16 cellular contexts compared by ENCODE assay signal in the genomic region with DNA sequence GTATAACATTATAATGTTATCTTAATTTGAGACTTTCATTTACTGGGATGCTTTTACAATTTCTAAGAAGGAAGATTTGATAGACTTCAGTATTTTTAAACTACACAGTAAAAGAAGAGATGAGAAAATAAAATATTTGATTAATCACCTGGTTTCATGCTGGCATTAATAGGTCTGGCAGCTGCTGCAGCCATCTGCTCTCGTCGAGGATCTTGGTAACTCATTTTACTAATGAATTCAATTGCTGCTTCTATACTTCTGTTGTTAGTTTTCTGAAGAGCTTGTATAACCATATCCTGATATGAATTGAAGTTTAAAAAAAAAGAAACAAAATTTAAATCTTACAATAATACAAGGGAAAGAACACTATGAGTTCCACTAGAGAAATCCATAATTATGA. TPM values are rescaled to one million over a fixed set of nuclear protein-coding genes. Genes with fewer than 3 reads are reported as not detected.
A peak's percentile ranks its signal among the peaks of the same experiment; 100 is the strongest.
DNase-seq lines count a peak whose midpoint lies in the region; ATAC-seq and TF ChIP-seq lines count a peak whose summit lies in the region.
"Had no signal": no experiment of that assay in that cellular context is flagged by ENCODE, and none has a peak within 500 bp of the region (broad histone marks: within the 10 kb centered on the region; RNA-seq: fewer than 3 reads in every experiment).

No MANE protein-coding gene starts in this region.

- H3K4me1 ChIP-seq in breast epithelium (no peaks in the 10 kb centered on the region), OCI-LY3 (ENCODE audit: low read length) (peaks cover 7% of the 10 kb centered on the region), mesendoderm (ENCODE audit: control insufficient read depth, low read depth, low read length) (no peaks in the 10 kb centered on the region)

- WGBS in mesendoderm (ENCODE audit: extremely low coverage, insufficient coverage, low lambda C conversion rate): no CpG with 5 or more reads among the region's 2 CpGs

- no peak overlapping the region for H4K5ac ChIP-seq in mesendoderm (ENCODE audit: low read length)

- H2BK15ac ChIP-seq in mesendoderm (replicated peaks; ENCODE audit: low read depth): no peak overlapping the region

- peaks cover 85% of the 10 kb centered on the region for H3K79me2 ChIP-seq in OCI-LY3 (ENCODE audit: low read length)
- H3K79me2 ChIP-seq in mesendoderm (ENCODE audit: control insufficient read depth, insufficient read depth, low read length): peaks cover 16% of the 10 kb centered on the region

- H3K9ac ChIP-seq in OCI-LY3 (ENCODE audit: low read length) (no peak overlapping the region), mesendoderm (ENCODE audit: low read length) (no peak overlapping the region)

- TF ChIP-seq CTCF in MCF 10A (IDR thresholded peaks at IDR 0.05; ENCODE audit: unreplicated experiment) (no peak), breast epithelium (IDR thresholded peaks at IDR 0.05) (no peak), OCI-LY3 (IDR thresholded peaks at IDR 0.05; ENCODE audit: low read depth, low read length) (no peak)

- H2AK5ac ChIP-seq in mesendoderm (ENCODE audit: low read length): no peak overlapping the region

- H3K56ac ChIP-seq in mesendoderm (ENCODE audit: low read length): no peak overlapping the region

- peaks cover 25% of the 10 kb centered on the region for H3K36me3 Mint-ChIP-seq in MCF 10A (ENCODE audit: insufficient read depth, unreplicated experiment)
- H3K36me3 Mint-ChIP-seq in stimulated activated naive B cell treated with anti-CD40 and anti-IgM and Interleukin-4, amounts not matched to agents 10 μg/mL and 1 μg/mL and 100 μg/mL, for 72 hours: peaks cover 10 to 17% of the 10 kb centered on the region in 2 donors
- peaks cover 28% of the 10 kb centered on the region for H3K36me3 Mint-ChIP-seq in activated CD4-positive, alpha-beta T cell treated with anti-CD3 and anti-CD28 coated beads, Interleukin-2, amount 10 ng/mL, durations not matched to agents 24 days and 14 days (ENCODE audit: low read depth)

- no peaks in the 10 kb centered on the region for H3K9me3 Mint-ChIP-seq in MCF 10A (ENCODE audit: unreplicated experiment)
- no peaks in the 10 kb centered on the region for H3K9me3 Mint-ChIP-seq in stimulated activated naive B cell treated with anti-CD40 and anti-IgM and Interleukin-4, amounts not matched to agents 10 μg/mL and 1 μg/mL and 100 μg/mL, for 72 hours
- no peaks in the 10 kb centered on the region for H3K9me3 Mint-ChIP-seq in activated CD4-positive, alpha-beta T cell treated with anti-CD3 and anti-CD28 coated beads, Interleukin-2, amount 10 ng/mL, durations not matched to agents 24 days and 14 days
- H3K9me3 Mint-ChIP-seq: CD4-positive, alpha-beta T cell; HFFc6; T-cell had no signal

- no peak overlapping the region for H2BK120ac ChIP-seq in mesendoderm (ENCODE audit: low read depth, low read length)

- H2BK5ac ChIP-seq in mesendoderm (ENCODE audit: low read length): no peak overlapping the region

- no peak overlapping the region for H2AFZ ChIP-seq in OCI-LY3 (ENCODE audit: low read depth, low read length)

- no peak overlapping the region for H3K27ac ChIP-seq in breast epithelium
- H3K27ac ChIP-seq in OCI-LY3 (ENCODE audit: low read length): peak overlapping the region; percentile 28; the same call in 1 of the 2 replicates
- H3K27ac ChIP-seq in mesendoderm (ENCODE audit: low read depth, low read length): no peak overlapping the region
- H3K27ac ChIP-seq: SK-N-MC had no signal

- H3K4me3 ChIP-seq in breast epithelium (no peak overlapping the region), OCI-LY3 (ENCODE audit: low read length) (no peak overlapping the region), mesendoderm (ENCODE audit: low read length) (no peak overlapping the region)
- H3K4me3 ChIP-seq: SK-N-MC had no signal

- H3K23ac ChIP-seq in mesendoderm (ENCODE audit: low read length): no peak overlapping the region

- TF ChIP-seq POLR2A in breast epithelium (IDR thresholded peaks at IDR 0.05): no peak

- no peak for DNase-seq in MCF 10A (ENCODE audit: unreplicated experiment)
- no peak for DNase-seq in breast epithelium (ENCODE audit: low spot score in 2 of 2)
- peak; percentile 85 for DNase-seq in NCI-H2171 treated with DMSO at 0.1 percent for 48 hours (lab: John Stamatoyannopoulos, UW)
- DNase-seq in stimulated activated naive B cell treated with anti-CD40 and anti-IgM and Interleukin-4, amounts not matched to agents 10 μg/mL and 1 μg/mL and 100 μg/mL, for 72 hours: no peak
- no peak for DNase-seq in mesendoderm
- no peak for DNase-seq in activated CD4-positive, alpha-beta T cell treated with anti-CD3 and anti-CD28 coated beads, Interleukin-2, amount 10 ng/mL, durations not matched to agents 24 days and 14 days
- DNase-seq: ACHN; CD4-positive, alpha-beta T cell; HFFc6; KBM-7; NCI-H1092; NCI-H2081 treated with DMSO at 0.1 percent for 48 hours; NCI-H510A; T-cell had no signal

- no peak overlapping the region for H3K18ac ChIP-seq in mesendoderm (ENCODE audit: low read length)

- CTCF ChIA-PET in MCF 10A (lab: Yijun Ruan, JAX): no interaction called here

- H3K4me2 ChIP-seq in OCI-LY3 (ENCODE audit: low read length): no peak overlapping the region; the same call in 1 of the 2 replicates
- H3K4me2 ChIP-seq in mesendoderm (ENCODE audit: low read length): no peak overlapping the region

- peaks cover 2% of the 10 kb centered on the region for H3K79me1 ChIP-seq in mesendoderm (ENCODE audit: low read length)

- no peaks in the 10 kb centered on the region for H3K27me3 ChIP-seq in breast epithelium
- no peaks in the 10 kb centered on the region for H3K27me3 ChIP-seq in OCI-LY3 (ENCODE audit: low read depth, low read length)
- H3K27me3 ChIP-seq in mesendoderm (ENCODE audit: insufficient read depth, low read length, poor library complexity): no peaks in the 10 kb centered on the region

- H3K9me3 ChIP-seq in breast epithelium: no peaks in the 10 kb centered on the region
- H3K9me3 ChIP-seq in OCI-LY3 (ENCODE audit: insufficient read depth, low read length): no peaks in the 10 kb centered on the region

- H4K20me1 ChIP-seq in OCI-LY3 (ENCODE audit: insufficient read depth, low read length): peaks cover 18% of the 10 kb centered on the region

- intact Hi-C loops in MCF 10A (cut with micrococcal nuclease) (no loop called here), breast epithelium (cut with DNase I; ENCODE audit: low total_unique reads) (no loop called here)
- intact Hi-C loops in activated CD4-positive, alpha-beta T cell treated with anti-CD3 and anti-CD28 coated beads, Interleukin-2, amount 10 ng/mL, durations not matched to agents 24 days and 14 days (cut with micrococcal nuclease): no loop called here

- no peak overlapping the region for H3K4ac ChIP-seq in mesendoderm (ENCODE audit: low read depth, low read length)

- no peak for ATAC-seq in stimulated activated naive B cell treated with anti-CD40 and anti-IgM and Interleukin-4, amounts not matched to agents 10 μg/mL and 1 μg/mL and 100 μg/mL, for 72 hours (replicated peaks)
- ATAC-seq: T-cell had no signal

- H3K4me3 Mint-ChIP-seq in MCF 10A (ENCODE audit: unreplicated experiment): no peak overlapping the region
- no peak overlapping the region for H3K4me3 Mint-ChIP-seq in stimulated activated naive B cell treated with anti-CD40 and anti-IgM and Interleukin-4, amounts not matched to agents 10 μg/mL and 1 μg/mL and 100 μg/mL, for 72 hours
- no peak overlapping the region for H3K4me3 Mint-ChIP-seq in activated CD4-positive, alpha-beta T cell treated with anti-CD3 and anti-CD28 coated beads, Interleukin-2, amount 10 ng/mL, durations not matched to agents 24 days and 14 days
- H3K4me3 Mint-ChIP-seq: CD4-positive, alpha-beta T cell; HFFc6; T-cell had no signal

- no peaks in the 10 kb centered on the region for H3K36me3 ChIP-seq in breast epithelium
- peaks cover 2% of the 10 kb centered on the region for H3K36me3 ChIP-seq in OCI-LY3 (replicated peaks; ENCODE audit: low read depth, low read length)
- H3K36me3 ChIP-seq in mesendoderm (ENCODE audit: control insufficient read depth, insufficient read depth, low read length): no peaks in the 10 kb centered on the region

- BruUV-seq in MCF 10A (replicated peaks; lab: Mats Ljungman, UMichigan): no TSS peak

- POLR2A ChIA-PET in MCF 10A (lab: Yijun Ruan, JAX): interaction anchor here (0.9 to 7.4 kb wide), 5 partner anchors 10 to 149 kb away, joined by 3 to 96 read pairs (median 6); partner anchors contain the start of genes KATNA1, LATS1 and PPIL4

- H3K27me3 Mint-ChIP-seq in MCF 10A (ENCODE audit: insufficient read depth, unreplicated experiment): no peaks in the 10 kb centered on the region
- H3K27me3 Mint-ChIP-seq in stimulated activated naive B cell treated with anti-CD40 and anti-IgM and Interleukin-4, amounts not matched to agents 10 μg/mL and 1 μg/mL and 100 μg/mL, for 72 hours: no peaks in the 10 kb centered on the region
- H3K27me3 Mint-ChIP-seq in activated CD4-positive, alpha-beta T cell treated with anti-CD3 and anti-CD28 coated beads, Interleukin-2, amount 10 ng/mL, durations not matched to agents 24 days and 14 days: no peaks in the 10 kb centered on the region
- H3K27me3 Mint-ChIP-seq: CD4-positive, alpha-beta T cell; T-cell had no signal

- peak overlapping the region; percentile 51 for H3K27ac Mint-ChIP-seq in MCF 10A (ENCODE audit: low read depth, unreplicated experiment)
- H3K27ac Mint-ChIP-seq in stimulated activated naive B cell treated with anti-CD40 and anti-IgM and Interleukin-4, amounts not matched to agents 10 μg/mL and 1 μg/mL and 100 μg/mL, for 72 hours: no peak overlapping the region
- no peak overlapping the region for H3K27ac Mint-ChIP-seq in activated CD4-positive, alpha-beta T cell treated with anti-CD3 and anti-CD28 coated beads, Interleukin-2, amount 10 ng/mL, durations not matched to agents 24 days and 14 days
- H3K27ac Mint-ChIP-seq: CD4-positive, alpha-beta T cell; HFFc6; T-cell had no signal

- H4K8ac ChIP-seq in mesendoderm (ENCODE audit: low read depth, low read length): no peak overlapping the region

- peaks cover 12% of the 10 kb centered on the region for H3K4me1 Mint-ChIP-seq in MCF 10A (ENCODE audit: insufficient read depth, unreplicated experiment)
- H3K4me1 Mint-ChIP-seq in stimulated activated naive B cell treated with anti-CD40 and anti-IgM and Interleukin-4, amounts not matched to agents 10 μg/mL and 1 μg/mL and 100 μg/mL, for 72 hours: no peaks in the 10 kb centered on the region
- H3K4me1 Mint-ChIP-seq in activated CD4-positive, alpha-beta T cell treated with anti-CD3 and anti-CD28 coated beads, Interleukin-2, amount 10 ng/mL, durations not matched to agents 24 days and 14 days: peaks cover 7% of the 10 kb centered on the region

RNA-seq across cellular contexts. Expression of gene LATS1, which starts 23.0 kb away (rescaled TPM):
- total RNA-seq in MCF 10A (2022) (28.8 and 34.3 TPM in 2 replicates), breast epithelium (10 to 100 TPM; 24.3 to 36.4 (median 30.2) TPM)
- 15.9 TPM for polyA plus RNA-seq in mesendoderm (2013, experiment 1 of 2)
- polyA plus RNA-seq in mesendoderm (2013, experiment 2 of 2): 15.9 TPM
- 31.8 and 33.7 TPM in 2 replicates for total RNA-seq in activated CD4-positive, alpha-beta T cell treated with anti-CD3 and anti-CD28 coated beads, Interleukin-2, amount 10 ng/mL, durations not matched to agents 24 days and 14 days

RNA-seq across cellular contexts. Expression of gene KATNA1, which starts 46.4 kb away (rescaled TPM):
- 23.2 and 25.8 TPM in 2 replicates for total RNA-seq in MCF 10A (2022)
- total RNA-seq in breast epithelium: 10 to 100 TPM; 20.1 to 24.9 (median 21.1) TPM
- polyA plus RNA-seq in mesendoderm (2013, experiment 1 of 2): 23.6 TPM
- 25.1 TPM for polyA plus RNA-seq in mesendoderm (2013, experiment 2 of 2)
- total RNA-seq in activated CD4-positive, alpha-beta T cell treated with anti-CD3 and anti-CD28 coated beads, Interleukin-2, amount 10 ng/mL, durations not matched to agents 24 days and 14 days: 18.9 and 23.0 TPM in 2 replicates

RNA-seq across cellular contexts. Expression of gene NUP43, which starts 51.4 kb away (rescaled TPM):
- total RNA-seq in MCF 10A (2022) (47.8 and 50.5 TPM in 2 replicates), breast epithelium (10 to 100 TPM; 15.5 to 27.8 (median 22.6) TPM)
- polyA plus RNA-seq in mesendoderm (2013, experiment 1 of 2): 26.9 TPM
- polyA plus RNA-seq in mesendoderm (2013, experiment 2 of 2): 27.5 TPM
- 78.9 and 93.7 TPM in 2 replicates for total RNA-seq in activated CD4-positive, alpha-beta T cell treated with anti-CD3 and anti-CD28 coated beads, Interleukin-2, amount 10 ng/mL, durations not matched to agents 24 days and 14 days

RNA-seq across cellular contexts. Expression of gene PCMT1, which starts 54.6 kb away (rescaled TPM):
- total RNA-seq in MCF 10A (2022) (117 and 121 TPM in 2 replicates), breast epithelium (100 to 1,000 TPM; 111 to 148 (median 121) TPM)
- polyA plus RNA-seq in mesendoderm (2013, experiment 1 of 2): 97.0 TPM
- polyA plus RNA-seq in mesendoderm (2013, experiment 2 of 2): 98.3 TPM
- total RNA-seq in activated CD4-positive, alpha-beta T cell treated with anti-CD3 and anti-CD28 coated beads, Interleukin-2, amount 10 ng/mL, durations not matched to agents 24 days and 14 days: 98.0 and 101 TPM in 2 replicates
